In genomic region chr19:39752390-39752789, GRCh38 we compare ENCODE assay signal across 18 cellular contexts.
A peak's percentile ranks its signal among the peaks of the same experiment; 100 is the strongest.
DNase-seq lines count a peak whose midpoint lies in the region; ATAC-seq lines count a peak whose summit lies in the region.
"Had no signal": no experiment of that assay in that cellular context is flagged by ENCODE, and none has a peak within 500 bp of the region (broad histone marks: within the 10 kb centered on the region; RNA-seq: fewer than 3 reads in every experiment).

No MANE protein-coding gene starts in this region.

- H3K4me3 Mint-ChIP-seq in activated naive CD8-positive, alpha-beta T cell treated with anti-CD3 and anti-CD28 coated beads, Interleukin-2, amount 50 U/mL, for 24 hours, result no peak overlapping the region
- H3K4me3 Mint-ChIP-seq: CD8-positive, alpha-beta T cell; HFFc6 had no signal

- H3K9me3 Mint-ChIP-seq in activated naive CD8-positive, alpha-beta T cell treated with anti-CD3 and anti-CD28 coated beads, Interleukin-2, amount 50 U/mL, for 24 hours, result no peaks in the 10 kb centered on the region
- H3K9me3 Mint-ChIP-seq: CD8-positive, alpha-beta T cell; HFFc6 had no signal

- peak; percentile 41 for DNase-seq in activated CD4-positive, alpha-beta T cell treated with anti-CD3 and anti-CD28 coated beads for 48 hours
- no peak for DNase-seq in activated CD4-positive, alpha-beta T cell treated with anti-CD3 and anti-CD28 coated beads for 1 hour
- peak; percentile 28 for DNase-seq in stimulated activated CD4-positive, alpha-beta T cell treated with anti-CD3 and anti-CD28 coated beads, Interleukin-15, amount 100 ng/mL, for 24 hours
- no peak for DNase-seq in stimulated activated CD4-positive, alpha-beta T cell treated with anti-CD3 and anti-CD28 coated beads, Interleukin-2, amount 100 ng/mL, for 24 hours
- peak; percentile 12 for DNase-seq in activated naive CD8-positive, alpha-beta T cell treated with anti-CD3 and anti-CD28 coated beads, Interleukin-2, amount 50 U/mL, for 24 hours
- no peak for DNase-seq in cortex of kidney (lab: John Stamatoyannopoulos, UW)
- DNase-seq in effector CD8-positive, alpha-beta T cell (lab: John Stamatoyannopoulos, UW), result no peak
- DNase-seq: Calu3; CD8-positive, alpha-beta T cell; HFFc6; NCI-H1092 treated with DMSO at 0.1 percent for 48 hours; NCI-H146; NCI-H2029 treated with DMSO at 0.1 percent for 48 hours; NCI-H510A; NCI-H748 treated with DMSO at 0.1 percent for 48 hours; NK-92 treated with Interleukin-12 subunit alpha and Interleukin-12 subunit beta, amount 100 ng/mL, for 24 hours had no signal

- H3K27me3 Mint-ChIP-seq in activated naive CD8-positive, alpha-beta T cell treated with anti-CD3 and anti-CD28 coated beads, Interleukin-2, amount 50 U/mL, for 24 hours, result peaks cover 21% of the 10 kb centered on the region

- H3K27ac Mint-ChIP-seq in activated naive CD8-positive, alpha-beta T cell treated with anti-CD3 and anti-CD28 coated beads, Interleukin-2, amount 50 U/mL, for 24 hours, result no peak overlapping the region
- H3K27ac Mint-ChIP-seq: CD8-positive, alpha-beta T cell; HFFc6 had no signal

- ATAC-seq in activated naive CD8-positive, alpha-beta T cell treated with anti-CD3 and anti-CD28 coated beads, Interleukin-2, amount 50 U/mL, for 24 hours, result peak; percentile 89
- ATAC-seq: CD8-positive, alpha-beta T cell; K562; Right ventricle myocardium inferior had no signal

- no peaks in the 10 kb centered on the region for H3K4me1 Mint-ChIP-seq in activated naive CD8-positive, alpha-beta T cell treated with anti-CD3 and anti-CD28 coated beads, Interleukin-2, amount 50 U/mL, for 24 hours

- H3K36me3 Mint-ChIP-seq in activated naive CD8-positive, alpha-beta T cell treated with anti-CD3 and anti-CD28 coated beads, Interleukin-2, amount 50 U/mL, for 24 hours (ENCODE audit: low read depth), result no peaks in the 10 kb centered on the region
- H3K36me3 Mint-ChIP-seq: CD8-positive, alpha-beta T cell had no signal

Comparison
In these comparisons a context has a peak if more than half of its experiments do, and no peak if none do; other contexts are left out.
1. DNase-seq: peak in activated CD4-positive, alpha-beta T cell treated with anti-CD3 and anti-CD28 coated beads for 48 hours (single experiment), stimulated activated CD4-positive, alpha-beta T cell treated with anti-CD3 and anti-CD28 coated beads, Interleukin-15, amount 100 ng/mL, for 24 hours (single experiment) and activated naive CD8-positive, alpha-beta T cell treated with anti-CD3 and anti-CD28 coated beads, Interleukin-2, amount 50 U/mL, for 24 hours (single experiment); none in activated CD4-positive, alpha-beta T cell treated with anti-CD3 and anti-CD28 coated beads for 1 hour (single experiment), stimulated activated CD4-positive, alpha-beta T cell treated with anti-CD3 and anti-CD28 coated beads, Interleukin-2, amount 100 ng/mL, for 24 hours (0 of 2), cortex of kidney (single experiment) and effector CD8-positive, alpha-beta T cell (single experiment).